In genomic region chr11:8593935-8594909, GRCh38 we compare ENCODE assay signal across 8 cellular contexts. TPM values are rescaled to one million over a fixed set of nuclear protein-coding genes. Genes with fewer than 3 reads are reported as not detected.
DNase-seq lines count a peak whose midpoint lies in the region; ATAC-seq and TF ChIP-seq lines count a peak whose summit lies in the region.

Gene STK33, minus strand, starts transcription at chr11:8594228. Its CDS starts 119,323 bp downstream, at chr11:8474905.

- peaks cover 47% of the 10 kb centered on the region for H3K27me3 Mint-ChIP-seq in activated T-cell treated with anti-CD3 and anti-CD28 coated beads, Interleukin-2, amount 50 U/mL, for 4 hours (ENCODE audit: low read depth)
- H3K27me3 Mint-ChIP-seq in progenitor cell of endocrine pancreas = no peaks in the 10 kb centered on the region

- no peak for TF ChIP-seq CTCF in heart left ventricle (IDR thresholded peaks at IDR 0.05)
- no peak for TF ChIP-seq CTCF in progenitor cell of endocrine pancreas (IDR thresholded peaks at IDR 0.05; ENCODE audit: unreplicated experiment)

- intact Hi-C loops in heart left ventricle (cut with DNase I) = loop anchor here in 1 of 10 donors (10.0 kb wide), 1 partner anchor 211 kb away; no protein-coding TSS in a partner anchor

- peak within 1 kb of the TSS; percentile 9 to 75 (median 60) for H3K27ac ChIP-seq in heart left ventricle

- H3K9me3 Mint-ChIP-seq in activated T-cell treated with anti-CD3 and anti-CD28 coated beads, Interleukin-2, amount 50 U/mL, for 4 hours = no peaks in the 10 kb centered on the region
- H3K9me3 Mint-ChIP-seq in progenitor cell of endocrine pancreas (ENCODE audit: low read depth) = no peaks in the 10 kb centered on the region

- H3K4me3 ChIP-seq in heart left ventricle = peak within 1 kb of the TSS; percentile 36 to 79 (median 65)

- peak within 1 kb of the TSS; percentile 73 for H3K4me3 Mint-ChIP-seq in activated T-cell treated with anti-CD3 and anti-CD28 coated beads, Interleukin-2, amount 50 U/mL, for 4 hours
- peak within 1 kb of the TSS; percentile 82 for H3K4me3 Mint-ChIP-seq in progenitor cell of endocrine pancreas (ENCODE audit: low read depth)

- no peaks in the 10 kb centered on the region for H3K9me3 ChIP-seq in heart left ventricle

- H3K36me3 ChIP-seq in heart left ventricle = no peaks in the 10 kb centered on the region

- no peaks in the 10 kb centered on the region for H3K36me3 Mint-ChIP-seq in activated T-cell treated with anti-CD3 and anti-CD28 coated beads, Interleukin-2, amount 50 U/mL, for 4 hours (ENCODE audit: insufficient read depth)
- H3K36me3 Mint-ChIP-seq in progenitor cell of endocrine pancreas (ENCODE audit: insufficient read depth) = no peaks in the 10 kb centered on the region

- DNase-seq in AML-193 (lab: John Stamatoyannopoulos, UW) = peak; percentile 67 to 68
- peak; percentile 86 for DNase-seq in NCI-H2171 treated with DMSO at 0.1 percent for 48 hours (lab: John Stamatoyannopoulos, UW)
- DNase-seq in activated T-cell treated with anti-CD3 and anti-CD28 coated beads, Interleukin-2, amount 50 U/mL, for 4 hours = no peak
- peak; percentile 68 to 81 (median 74) for DNase-seq in heart left ventricle
- DNase-seq in progenitor cell of endocrine pancreas (ENCODE audit: low spot score, unreplicated experiment) = peak; percentile 54
- no peak for DNase-seq in mesenteric fat pad (ENCODE audit: low spot score)

- H3K4me1 Mint-ChIP-seq in activated T-cell treated with anti-CD3 and anti-CD28 coated beads, Interleukin-2, amount 50 U/mL, for 4 hours (ENCODE audit: low read depth) = peaks cover 3% of the 10 kb centered on the region
- H3K4me1 Mint-ChIP-seq in progenitor cell of endocrine pancreas (ENCODE audit: low read depth) = peaks cover 10% of the 10 kb centered on the region

- 5 to 9% (median 6%) methylated on average over 26 to 55 of the region's 55 CpGs for WGBS in heart left ventricle, 4 donors

- H3K27ac Mint-ChIP-seq in progenitor cell of endocrine pancreas = peak within 1 kb of the TSS; percentile 87

- H3K27me3 ChIP-seq in heart left ventricle = peaks cover 4 to 37% (median 8%) of the 10 kb centered on the region in 9 donors

- ATAC-seq in GM18868 (IDR thresholded peaks at IDR 0.05; ENCODE audit: unreplicated experiment) = peak; percentile 92
- peak; percentile 95 for ATAC-seq in HG03025 (IDR thresholded peaks at IDR 0.05; ENCODE audit: low FRiP score, unreplicated experiment)
- ATAC-seq in activated T-cell treated with anti-CD3 and anti-CD28 coated beads, Interleukin-2, amount 50 U/mL, for 4 hours = peak; percentile 82 to 86
- ATAC-seq in heart left ventricle = peak; percentile 82 to 97 (median 96)

- no peak for TF ChIP-seq POLR2A in heart left ventricle (IDR thresholded peaks at IDR 0.05)

- peaks cover 0 to 15% (median 0%) of the 10 kb centered on the region in 12 donors for H3K4me1 ChIP-seq in heart left ventricle

RNA-seq across cellular contexts. Expression of gene STK33, which starts in this region (rescaled TPM):
- total RNA-seq in activated T-cell treated with anti-CD3 and anti-CD28 coated beads, Interleukin-2, amount 50 U/mL, for 4 hours = 1 to 10 TPM; 1.1 to 1.5 (median 1.4) TPM
- total RNA-seq in heart left ventricle (10 to 100 TPM; 18.0 to 41.5 (median 31.0) TPM), progenitor cell of endocrine pancreas (22.6 and 23.4 TPM in 2 replicates), mesenteric fat pad (1.3 TPM)
- 10 to 100 TPM in 1 of 2 donors, 1 to 10 TPM in 1; 9.9 to 15.7 TPM for polyA plus RNA-seq in heart left ventricle

Comparison
In these comparisons a context has a peak if more than half of its experiments do, and no peak if none do; other contexts are left out.
1. DNase-seq: peak in AML-193 (2 of 2), NCI-H2171 treated with DMSO at 0.1 percent for 48 hours (single experiment), heart left ventricle (5 of 5) and progenitor cell of endocrine pancreas (single experiment); none in activated T-cell treated with anti-CD3 and anti-CD28 coated beads, Interleukin-2, amount 50 U/mL, for 4 hours (single experiment) and mesenteric fat pad (single experiment).
2. Peak in every context shown above with its lines, with median percentiles within 50 percentile points of each other: ATAC-seq.